In the genomic region with DNA sequence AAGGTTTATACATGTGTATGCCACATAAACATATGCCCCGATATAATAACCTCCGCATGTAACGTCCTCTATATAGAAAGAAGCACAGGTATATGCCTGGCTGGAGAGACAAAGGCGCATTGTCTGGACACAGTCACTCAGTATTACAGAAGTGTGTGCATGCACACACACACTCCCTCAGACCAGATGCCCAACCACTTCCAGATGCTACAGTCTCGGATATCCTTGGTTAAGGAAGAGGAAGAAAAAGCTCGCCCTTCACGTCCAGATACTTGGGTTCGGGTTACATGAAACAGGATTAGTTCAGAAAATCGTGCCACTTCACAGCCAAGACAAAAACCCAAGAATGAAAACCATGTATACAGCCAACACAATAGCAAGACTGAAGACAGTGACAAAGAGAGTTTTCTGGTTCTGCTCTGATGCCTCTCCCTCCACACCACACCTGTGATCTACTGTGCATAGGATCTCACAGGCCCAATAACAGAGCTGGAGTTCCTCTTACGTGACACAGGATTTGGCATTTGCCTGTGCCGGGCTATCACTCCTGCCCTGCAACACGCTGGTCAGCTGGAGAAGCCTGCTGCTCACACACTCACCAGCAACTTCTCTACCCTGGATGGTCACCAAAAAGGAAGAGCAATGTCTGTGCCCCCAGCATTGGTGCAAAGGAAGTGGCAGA, we compare ENCODE assay signal across 13 cellular contexts.
A peak's percentile ranks its signal among the peaks of the same experiment; 100 is the strongest.
DNase-seq lines count a peak whose midpoint lies in the region; ATAC-seq and TF ChIP-seq lines count a peak whose summit lies in the region.
"Had no signal": no experiment of that assay in that cellular context is flagged by ENCODE, and none has a peak within 500 bp of the region (broad histone marks: within the 10 kb centered on the region; RNA-seq: fewer than 3 reads in every experiment).

No MANE protein-coding gene starts in this region.

- H3K36me3 Mint-ChIP-seq in GM23338 (ENCODE audit: low read depth) = no peaks in the 10 kb centered on the region

- H2AFZ ChIP-seq in GM23338 = no peak overlapping the region

- 49 to 75% (median 55%) methylated on average over 12 of the region's 12 CpGs for WGBS in spleen, 5 donors

- no peaks in the 10 kb centered on the region for H3K9me2 ChIP-seq in GM23338 (ENCODE audit: insufficient read depth)

- DNase-seq in GM23338 (ENCODE audit: low spot score) (no peak), NCI-H82 treated with DMSO at 0.1 percent for 48 hours (lab: John Stamatoyannopoulos, UW; ENCODE audit: unreplicated experiment) (peak; percentile 73), fibroblast of the conjunctiva (ENCODE audit: low read depth) (peak; percentile 45), spleen (no peak), iPS-NIHi11 (ENCODE audit: low spot score) (no peak)
- DNase-seq in stimulated activated CD4-positive, alpha-beta T cell treated with anti-CD3 and anti-CD28 coated beads, Interleukin-2, amount 100 ng/mL, for 48 hours = no peak
- DNase-seq: activated T-cell treated with anti-CD3 and anti-CD28 coated beads, Interleukin-2, amount 50 U/mL, for 48 hours; NCI-H1694; T-cell had no signal

- TF ChIP-seq POLR2A in spleen (IDR thresholded peaks at IDR 0.05) = no peak

- H3K4me3 ChIP-seq in GM23338 = no peak overlapping the region
- no peak overlapping the region for H3K4me3 ChIP-seq in spleen
- H3K4me3 ChIP-seq: skin epidermis had no signal

- H3K4me1 ChIP-seq in GM23338 (ENCODE audit: insufficient read depth) (peaks cover 98% of the 10 kb centered on the region), spleen (peaks cover 38 to 100% (median 71%) of the 10 kb centered on the region in 6 donors)

- ATAC-seq in GM23338 = no peak
- ATAC-seq in HG03565 (IDR thresholded peaks at IDR 0.05; ENCODE audit: unreplicated experiment) = no peak
- ATAC-seq in activated CD4-positive, CD25-positive, alpha-beta regulatory T cell treated with anti-CD3 and anti-CD28 coated beads, Interleukin-2, amount 50 U/mL, for 24 hours = no peak
- ATAC-seq: T-cell had no signal

- no peaks in the 10 kb centered on the region for H3K9me3 ChIP-seq in spleen

- H3K27ac ChIP-seq in GM23338 (ENCODE audit: low read depth) (peak overlapping the region; percentile 72; the same call in 1 of the 2 replicates), spleen (peak overlapping the region in 5 of 8 donors; percentile 4 to 87 (median 65))

- peak overlapping the region; percentile 68; the same call in 1 of the 2 replicates for H3K4me2 ChIP-seq in GM23338

- TF ChIP-seq CTCF in GM23338 (conservative IDR thresholded peaks at IDR 0.05; ENCODE audit: low read depth in 2 of 2) (no peak), spleen (IDR thresholded peaks at IDR 0.05 in 8 of 11, conservative IDR thresholded peaks at IDR 0.05 in 3 of 11) (no peak)

- peaks cover 99% of the 10 kb centered on the region for H3K79me2 ChIP-seq in GM23338 (replicated peaks; ENCODE audit: insufficient read depth)

- peak overlapping the region; percentile 41; the same call in 1 of the 2 replicates for H3K27ac Mint-ChIP-seq in GM23338
- H3K27ac Mint-ChIP-seq: stimulated activated naive CD8-positive, alpha-beta T cell treated with anti-CD3 and anti-CD28 coated beads, Interleukin-15, Interleukin-2, amounts not matched to agents 100 ng/mL and 50 ng/mL, for 24 hours had no signal

- H3K36me3 ChIP-seq in GM23338 (ENCODE audit: insufficient read depth) (no peaks in the 10 kb centered on the region), spleen (no peaks in the 10 kb centered on the region)

- peaks cover 95% of the 10 kb centered on the region for H3K4me1 Mint-ChIP-seq in GM23338

- peaks cover 15% of the 10 kb centered on the region for H3K27me3 Mint-ChIP-seq in GM23338 (ENCODE audit: insufficient read depth, low read depth, poor library complexity)
- H3K27me3 Mint-ChIP-seq: stimulated activated naive CD8-positive, alpha-beta T cell treated with anti-CD3 and anti-CD28 coated beads, Interleukin-15, Interleukin-2, amounts not matched to agents 100 ng/mL and 50 ng/mL, for 24 hours; T-cell had no signal

- no peaks in the 10 kb centered on the region for H3K27me3 ChIP-seq in GM23338 (ENCODE audit: insufficient read depth)
- H3K27me3 ChIP-seq in spleen (replicated peaks in 1 of 7) = no peaks in the 10 kb centered on the region

- H3K4me3 Mint-ChIP-seq in GM23338 = no peak overlapping the region; the same call in 2 of the 3 replicates
- H3K4me3 Mint-ChIP-seq: stimulated activated naive CD8-positive, alpha-beta T cell treated with anti-CD3 and anti-CD28 coated beads, Interleukin-15, Interleukin-2, amounts not matched to agents 100 ng/mL and 50 ng/mL, for 24 hours; T-cell had no signal

- no peaks in the 10 kb centered on the region for H3K9me3 Mint-ChIP-seq in GM23338
- H3K9me3 Mint-ChIP-seq: stimulated activated naive CD8-positive, alpha-beta T cell treated with anti-CD3 and anti-CD28 coated beads, Interleukin-15, Interleukin-2, amounts not matched to agents 100 ng/mL and 50 ng/mL, for 24 hours; T-cell had no signal

- H4K20me1 ChIP-seq in GM23338 (replicated peaks; ENCODE audit: insufficient read depth) = peaks cover 34% of the 10 kb centered on the region; the same call in 1 of the 2 replicates

- intact Hi-C loops in spleen (cut with DNase I; ENCODE audit: low total_unique reads) = no loop called here

- peaks cover 8% of the 10 kb centered on the region; the same call in 1 of the 2 replicates for H3F3A ChIP-seq in GM23338 (replicated peaks; ENCODE audit: low read depth)

TF ChIP-seq in GM23338, 12 proteins besides CTCF, POLR2A, EP300 and RAD21:
- no peak for TF ChIP-seq POLR2AphosphoS5 (IDR thresholded peaks at IDR 0.05; ENCODE audit: low read depth)
- TF ChIP-seq ETS1 (IDR thresholded peaks at IDR 0.05) = no peak
- TF ChIP-seq REST (IDR thresholded peaks at IDR 0.05; ENCODE audit: unreplicated experiment) = no peak
- no peak for TF ChIP-seq NANOG (IDR thresholded peaks at IDR 0.05; ENCODE audit: borderline replicate concordance)
- no peak for TF ChIP-seq CREB1 (CRISPR knock-in tag; IDR thresholded peaks at IDR 0.05; ENCODE audit: low read depth)
- TF ChIP-seq ZNF114 (CRISPR knock-in tag; IDR thresholded peaks at IDR 0.05) = no peak
- no peak for TF ChIP-seq STAT1 (IDR thresholded peaks at IDR 0.05; ENCODE audit: unreplicated experiment)

Comparison
In these comparisons a context has a peak if more than half of its experiments do, and no peak if none do; other contexts are left out.
1. DNase-seq: peak in NCI-H82 treated with DMSO at 0.1 percent for 48 hours (single experiment) and fibroblast of the conjunctiva (single experiment); none in GM23338 (single experiment), spleen (single experiment), stimulated activated CD4-positive, alpha-beta T cell treated with anti-CD3 and anti-CD28 coated beads, Interleukin-2, amount 100 ng/mL, for 48 hours (0 of 2) and iPS-NIHi11 (single experiment).